In the genomic region with DNA sequence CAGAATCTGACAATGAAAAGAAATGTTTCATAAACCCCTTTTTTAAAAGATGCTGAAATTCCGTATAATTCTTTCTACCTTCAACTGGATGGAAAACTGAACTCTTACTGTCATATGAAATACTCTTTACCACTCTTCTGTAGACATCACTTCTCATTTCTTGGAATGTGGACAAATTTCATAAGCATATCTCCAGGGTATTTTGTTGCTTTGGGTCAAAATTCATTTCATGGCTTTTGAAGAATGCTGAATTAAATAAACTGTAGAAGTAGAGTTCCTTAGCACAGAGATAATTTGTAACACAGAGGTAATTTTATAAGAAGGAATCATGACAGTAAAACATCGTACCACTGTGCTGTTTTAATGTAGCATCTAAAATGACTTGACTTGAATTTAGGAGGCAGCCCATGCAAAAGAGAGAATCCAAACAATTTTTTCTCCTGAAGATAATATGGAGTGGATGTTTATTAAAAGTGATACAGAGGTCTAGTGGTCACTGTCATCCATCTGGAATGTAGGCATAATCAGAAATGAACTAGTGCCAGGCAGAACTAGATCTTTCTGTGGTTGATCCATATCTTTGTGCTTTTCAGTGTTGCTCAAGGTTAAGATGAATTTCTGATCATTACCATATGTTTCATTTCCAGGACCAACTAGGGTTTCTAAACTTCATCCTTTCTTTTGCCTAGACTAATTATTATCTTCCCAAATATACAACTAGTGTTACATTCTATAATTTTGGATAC, we compare ENCODE assay signal across 21 cellular contexts.
A peak's percentile ranks its signal among the peaks of the same experiment; 100 is the strongest.
DNase-seq lines count a peak whose midpoint lies in the region; ATAC-seq and TF ChIP-seq lines count a peak whose summit lies in the region.
"Had no signal": no experiment of that assay in that cellular context is flagged by ENCODE, and none has a peak within 500 bp of the region (broad histone marks: within the 10 kb centered on the region; RNA-seq: fewer than 3 reads in every experiment).

No MANE protein-coding gene starts in this region.

- DNase-seq in AG09309 (ENCODE audit: low read depth) (peak; percentile 27), HFFc6 (peak; percentile 3), astrocyte of the spinal cord (ENCODE audit: low read depth, low spot score) (peak; percentile 56), iris pigment epithelial cell (ENCODE audit: low read depth) (peak; percentile 89), aorta (no peak), islet precursor cell (no peak), NCI-H1417 treated with DMSO at 0.1 percent for 48 hours (lab: John Stamatoyannopoulos, UW) (no peak), NOMO-1 treated with DMSO at 0.1 percent for 48 hours (lab: John Stamatoyannopoulos, UW; ENCODE audit: unreplicated experiment) (no peak)
- DNase-seq: activated CD4-positive, alpha-beta T cell treated with anti-CD3 and anti-CD28 coated beads, Interleukin-2, amount 10 ng/mL, durations not matched to agents 24 days and 14 days; activated naive CD4-positive, alpha-beta T cell treated with anti-CD3 and anti-CD28 coated beads for 36 hours; effector CD4-positive, alpha-beta T cell; foreskin melanocyte; Karpas-422; left lung; NCI-H1105 treated with DMSO at 0.1 percent for 48 hours; NCI-H774; right lobe of liver had no signal

- H3K27me3 ChIP-seq in aorta (ENCODE audit: control insufficient read depth in 1 of 2, insufficient read depth in 2 of 2, low read length in 1 of 2), result no peaks in the 10 kb centered on the region
- H3K27me3 ChIP-seq: cardiac muscle cell, left lung, neutrophil, right lobe of liver, vagina had no signal

- TF ChIP-seq CTCF in AG09309 (IDR thresholded peaks at IDR 0.05; ENCODE audit: control insufficient read depth, insufficient read depth, low read depth, low read length, missing control alignments) (no peak), HFFc6 (IDR thresholded peaks at IDR 0.05) (no peak), astrocyte of the spinal cord (IDR thresholded peaks at IDR 0.05; ENCODE audit: low read depth, low read length) (no peak)

- H3K36me3 Mint-ChIP-seq in HFFc6 (ENCODE audit: low read depth), result no peaks in the 10 kb centered on the region

- intact Hi-C loops in aorta (cut with DNase I), result no loop called here

- peaks cover 0 to 4% of the 10 kb centered on the region in 2 donors for H3K4me1 ChIP-seq in aorta (ENCODE audit: control insufficient read depth in 1 of 2, insufficient read depth in 2 of 2, low read length in 2 of 2)
- H3K4me1 ChIP-seq: left lung, right lobe of liver, vagina had no signal

- H3K4me3 Mint-ChIP-seq in HFFc6, result no peak overlapping the region
- H3K4me3 Mint-ChIP-seq: activated CD4-positive, alpha-beta T cell treated with anti-CD3 and anti-CD28 coated beads, Interleukin-2, amount 10 ng/mL, durations not matched to agents 24 days and 14 days; activated naive CD4-positive, alpha-beta T cell treated with anti-CD3 and anti-CD28 coated beads for 36 hours had no signal

- in situ Hi-C loops in astrocyte of the spinal cord (cut with HindIII; ENCODE audit: low sequenced_read_pairs), result no loop called here

- no peaks in the 10 kb centered on the region for H3K9me3 ChIP-seq in aorta (ENCODE audit: control insufficient read depth, low read length)
- H3K9me3 ChIP-seq: left lung, neutrophil, right lobe of liver, vagina had no signal

- 96 to 99% methylated on average over 2 of the region's 2 CpGs for WGBS in aorta, 2 donors

- H3K9me3 Mint-ChIP-seq in HFFc6, result peaks cover 42% of the 10 kb centered on the region
- H3K9me3 Mint-ChIP-seq: activated CD4-positive, alpha-beta T cell treated with anti-CD3 and anti-CD28 coated beads, Interleukin-2, amount 10 ng/mL, durations not matched to agents 24 days and 14 days; activated naive CD4-positive, alpha-beta T cell treated with anti-CD3 and anti-CD28 coated beads for 36 hours had no signal

- no peak overlapping the region for H3K4me3 ChIP-seq in AG09309 (ENCODE audit: control insufficient read depth, low read depth, low read length)
- H3K4me3 ChIP-seq in astrocyte of the spinal cord (ENCODE audit: low read depth, low read length), result no peak overlapping the region
- no peak overlapping the region for H3K4me3 ChIP-seq in aorta (ENCODE audit: low read length in 2 of 2)
- H3K4me3 ChIP-seq: cardiac muscle cell, left lung, right lobe of liver, vagina had no signal

- no peaks in the 10 kb centered on the region for H3K4me1 Mint-ChIP-seq in HFFc6 (ENCODE audit: low read depth)
- H3K4me1 Mint-ChIP-seq: activated CD4-positive, alpha-beta T cell treated with anti-CD3 and anti-CD28 coated beads, Interleukin-2, amount 10 ng/mL, durations not matched to agents 24 days and 14 days had no signal

- no peak overlapping the region for H3K27ac ChIP-seq in aorta (ENCODE audit: low read depth in 1 of 2, low read length in 2 of 2)
- H3K27ac ChIP-seq: cardiac muscle cell, left lung, neutrophil, right lobe of liver, vagina had no signal

- no peak overlapping the region for H3K27ac Mint-ChIP-seq in HFFc6
- H3K27ac Mint-ChIP-seq: activated CD4-positive, alpha-beta T cell treated with anti-CD3 and anti-CD28 coated beads, Interleukin-2, amount 10 ng/mL, durations not matched to agents 24 days and 14 days; activated naive CD4-positive, alpha-beta T cell treated with anti-CD3 and anti-CD28 coated beads for 36 hours had no signal

- no peaks in the 10 kb centered on the region for H3K36me3 ChIP-seq in aorta (ENCODE audit: control insufficient read depth in 1 of 2, insufficient read depth in 2 of 2, low read length in 1 of 2)
- H3K36me3 ChIP-seq: cardiac muscle cell, left lung, neutrophil, right lobe of liver, vagina had no signal

- no peak for ATAC-seq in aorta (ENCODE audit: low FRiP score)
- ATAC-seq: left lung, Panc1, right lobe of liver had no signal

- H3K27me3 Mint-ChIP-seq in HFFc6 (ENCODE audit: insufficient read depth), result no peaks in the 10 kb centered on the region
- H3K27me3 Mint-ChIP-seq: activated CD4-positive, alpha-beta T cell treated with anti-CD3 and anti-CD28 coated beads, Interleukin-2, amount 10 ng/mL, durations not matched to agents 24 days and 14 days had no signal

Comparison
In these comparisons a context has a peak if more than half of its experiments do, and no peak if none do; other contexts are left out.
1. DNase-seq: peak in AG09309 (single experiment), HFFc6 (single experiment), astrocyte of the spinal cord (single experiment) and iris pigment epithelial cell (single experiment); none in aorta (0 of 2), islet precursor cell (single experiment), NCI-H1417 treated with DMSO at 0.1 percent for 48 hours (single experiment) and NOMO-1 treated with DMSO at 0.1 percent for 48 hours (single experiment).